ENCODE assay signal across 8 cellular contexts in the genomic region with DNA sequence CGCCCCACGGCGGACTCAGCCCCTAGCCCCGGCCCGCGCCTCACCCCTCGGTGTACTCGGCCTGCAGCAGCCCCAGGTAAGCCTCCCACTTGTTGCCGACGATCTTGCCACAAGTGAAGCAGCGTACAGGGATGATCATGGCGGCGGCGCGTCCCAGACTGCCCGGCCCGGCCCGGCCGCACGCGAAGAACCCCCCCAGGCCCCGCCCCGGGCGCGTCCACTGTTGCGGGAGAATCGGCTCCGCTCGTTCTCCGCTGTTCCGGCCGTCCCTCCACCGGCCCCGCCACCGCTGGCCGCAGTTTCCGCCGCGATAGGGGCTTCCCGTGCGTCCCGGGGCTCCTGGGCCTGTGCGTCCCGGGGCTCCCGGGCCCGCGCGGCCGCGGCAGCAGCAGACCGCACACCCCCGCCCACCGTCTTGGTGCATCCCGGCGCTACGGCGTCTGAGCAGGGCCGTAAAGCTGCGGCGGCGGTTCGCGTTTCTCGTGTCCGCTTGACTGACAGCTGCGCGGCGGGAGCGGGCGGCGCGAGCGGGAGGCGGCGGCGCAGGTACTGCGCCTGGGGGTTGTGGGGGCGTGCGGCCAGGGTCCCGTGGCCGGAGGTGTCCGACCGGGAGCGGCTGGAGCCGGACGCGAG. TPM values are rescaled to one million over a fixed set of nuclear protein-coding genes. Genes with fewer than 3 reads are reported as not detected.
A peak's percentile ranks its signal among the peaks of the same experiment; 100 is the strongest.
DNase-seq lines count a peak whose midpoint lies in the region; ATAC-seq and TF ChIP-seq lines count a peak whose summit lies in the region.

A gene (minus strand): TSS at position 160 of the 633 bp plus-strand sequence. CDS start 21 bp downstream, at position 139.
A gene with protein sequence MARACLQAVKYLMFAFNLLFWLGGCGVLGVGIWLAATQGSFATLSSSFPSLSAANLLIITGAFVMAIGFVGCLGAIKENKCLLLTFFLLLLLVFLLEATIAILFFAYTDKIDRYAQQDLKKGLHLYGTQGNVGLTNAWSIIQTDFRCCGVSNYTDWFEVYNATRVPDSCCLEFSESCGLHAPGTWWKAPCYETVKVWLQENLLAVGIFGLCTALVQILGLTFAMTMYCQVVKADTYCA (plus strand): TSS at position 483 of the 633 bp plus-strand sequence. CDS start 7,453 bp downstream, outside the sequence.

- no peaks in the 10 kb centered on the region for H3K9me3 ChIP-seq in neural cell (ENCODE audit: low read length)

- no peak within 1 kb of the TSS for H2AFZ ChIP-seq in neural cell (ENCODE audit: low read depth, low read length)

- DNase-seq in DMS53 treated with DMSO at 0.1 percent for 48 hours (lab: John Stamatoyannopoulos, UW; ENCODE audit: unreplicated experiment): peak; percentile 75
- DNase-seq in KBM-7: peak; percentile 83
- peak; percentile 83 for DNase-seq in activated gamma-delta T cell (lab: John Stamatoyannopoulos, UW)
- peak; percentile 90 for DNase-seq in fibroblast of villous mesenchyme (ENCODE audit: low read depth)
- DNase-seq in stimulated activated naive CD8-positive, alpha-beta T cell treated with anti-CD3 and anti-CD28 coated beads, Interleukin-15, amount 100 ng/mL, for 72 hours: peak; percentile 89 to 90

- H3K4me3 Mint-ChIP-seq in stimulated activated naive CD8-positive, alpha-beta T cell treated with anti-CD3 and anti-CD28 coated beads, Interleukin-15, amount 100 ng/mL, for 72 hours: peak within 1 kb of the TSS; percentile 89 to 94

- peak; percentile 67 for ATAC-seq in GM21576 (IDR thresholded peaks at IDR 0.05; ENCODE audit: unreplicated experiment)
- ATAC-seq in stimulated activated naive CD8-positive, alpha-beta T cell treated with anti-CD3 and anti-CD28 coated beads, Interleukin-15, amount 100 ng/mL, for 72 hours: peak; percentile 75

- H3K9ac ChIP-seq in neural cell (ENCODE audit: low read length): peak within 1 kb of the TSS; percentile 83

- in situ Hi-C loops in KBM-7 (cut with MboI; ENCODE audit: low pct_unique_long_range_greater_than_20kb, low sequenced_read_pairs): no loop called here

- no peaks in the 10 kb centered on the region for H3F3A ChIP-seq in neural cell (ENCODE audit: insufficient read depth, low read length, poor library complexity, severe bottlenecking)

- peak within 1 kb of the TSS; percentile 93 to 95 for H3K27ac Mint-ChIP-seq in stimulated activated naive CD8-positive, alpha-beta T cell treated with anti-CD3 and anti-CD28 coated beads, Interleukin-15, amount 100 ng/mL, for 72 hours

- peaks cover 4% of the 10 kb centered on the region for H3K27me3 ChIP-seq in neural cell (ENCODE audit: insufficient read depth, low read depth, low read length)

- H3K9me3 Mint-ChIP-seq in stimulated activated naive CD8-positive, alpha-beta T cell treated with anti-CD3 and anti-CD28 coated beads, Interleukin-15, amount 100 ng/mL, for 72 hours: no peaks in the 10 kb centered on the region

- H3K9me2 ChIP-seq in neural cell (ENCODE audit: insufficient read depth, low read length): no peaks in the 10 kb centered on the region

- no peaks in the 10 kb centered on the region for H3K36me3 ChIP-seq in neural cell (ENCODE audit: insufficient read depth, low read length)

- peak; percentile 25 for TF ChIP-seq RAD21 in neural cell (conservative IDR thresholded peaks at IDR 0.05)

- peak; percentile 97 for TF ChIP-seq POLR2A in Raji (IDR thresholded peaks at IDR 0.05; ENCODE audit: insufficient read depth, low read depth, low read length)

- no peak within 1 kb of the TSS for H3K4me2 ChIP-seq in neural cell (ENCODE audit: low read length)

- H3K79me2 ChIP-seq in neural cell (replicated peaks; ENCODE audit: insufficient read depth, low read length): peaks cover 12% of the 10 kb centered on the region

- peak; percentile 69 for TF ChIP-seq EP300 in neural cell (conservative IDR thresholded peaks at IDR 0.05; ENCODE audit: poor library complexity, severe bottlenecking)

- no peak for TF ChIP-seq CTCF in fibroblast of villous mesenchyme (IDR thresholded peaks at IDR 0.05; ENCODE audit: insufficient read depth, low read depth, low read length)
- TF ChIP-seq CTCF in neural cell (IDR thresholded peaks at IDR 0.05; ENCODE audit: poor library complexity, severe bottlenecking): no peak

- peak within 1 kb of the TSS; percentile 86 for H3K4me3 ChIP-seq in fibroblast of villous mesenchyme (ENCODE audit: low read depth, low read length)
- H3K4me3 ChIP-seq in neural cell (ENCODE audit: low read length): peak within 1 kb of the TSS; percentile 88

- no peaks in the 10 kb centered on the region for H3K27me3 Mint-ChIP-seq in stimulated activated naive CD8-positive, alpha-beta T cell treated with anti-CD3 and anti-CD28 coated beads, Interleukin-15, amount 100 ng/mL, for 72 hours

- H4K20me1 ChIP-seq in neural cell (ENCODE audit: insufficient read depth): no peaks in the 10 kb centered on the region

- H3K4me1 Mint-ChIP-seq in stimulated activated naive CD8-positive, alpha-beta T cell treated with anti-CD3 and anti-CD28 coated beads, Interleukin-15, amount 100 ng/mL, for 72 hours: peaks cover 71% of the 10 kb centered on the region

- peak within 1 kb of the TSS; percentile 59 for H3K27ac ChIP-seq in neural cell (ENCODE audit: low read length)

TF ChIP-seq in neural cell, 6 proteins besides CTCF, POLR2A, EP300 and RAD21:
- TF ChIP-seq SMC3 (conservative IDR thresholded peaks at IDR 0.05; ENCODE audit: poor library complexity) (peak; percentile 50), TAF1 (IDR thresholded peaks at IDR 0.05; ENCODE audit: low read depth) (no peak), POLR2AphosphoS5 (IDR thresholded peaks at IDR 0.05) (peak; percentile 84), EZH2 (IDR thresholded peaks at IDR 0.05; ENCODE audit: borderline replicate concordance, insufficient read depth, low read length, poor library complexity, severe bottlenecking) (no peak), MXI1 (conservative IDR thresholded peaks at IDR 0.05; ENCODE audit: poor library complexity, severe bottlenecking) (peak; percentile 93)
- TF ChIP-seq, protein P1, sequence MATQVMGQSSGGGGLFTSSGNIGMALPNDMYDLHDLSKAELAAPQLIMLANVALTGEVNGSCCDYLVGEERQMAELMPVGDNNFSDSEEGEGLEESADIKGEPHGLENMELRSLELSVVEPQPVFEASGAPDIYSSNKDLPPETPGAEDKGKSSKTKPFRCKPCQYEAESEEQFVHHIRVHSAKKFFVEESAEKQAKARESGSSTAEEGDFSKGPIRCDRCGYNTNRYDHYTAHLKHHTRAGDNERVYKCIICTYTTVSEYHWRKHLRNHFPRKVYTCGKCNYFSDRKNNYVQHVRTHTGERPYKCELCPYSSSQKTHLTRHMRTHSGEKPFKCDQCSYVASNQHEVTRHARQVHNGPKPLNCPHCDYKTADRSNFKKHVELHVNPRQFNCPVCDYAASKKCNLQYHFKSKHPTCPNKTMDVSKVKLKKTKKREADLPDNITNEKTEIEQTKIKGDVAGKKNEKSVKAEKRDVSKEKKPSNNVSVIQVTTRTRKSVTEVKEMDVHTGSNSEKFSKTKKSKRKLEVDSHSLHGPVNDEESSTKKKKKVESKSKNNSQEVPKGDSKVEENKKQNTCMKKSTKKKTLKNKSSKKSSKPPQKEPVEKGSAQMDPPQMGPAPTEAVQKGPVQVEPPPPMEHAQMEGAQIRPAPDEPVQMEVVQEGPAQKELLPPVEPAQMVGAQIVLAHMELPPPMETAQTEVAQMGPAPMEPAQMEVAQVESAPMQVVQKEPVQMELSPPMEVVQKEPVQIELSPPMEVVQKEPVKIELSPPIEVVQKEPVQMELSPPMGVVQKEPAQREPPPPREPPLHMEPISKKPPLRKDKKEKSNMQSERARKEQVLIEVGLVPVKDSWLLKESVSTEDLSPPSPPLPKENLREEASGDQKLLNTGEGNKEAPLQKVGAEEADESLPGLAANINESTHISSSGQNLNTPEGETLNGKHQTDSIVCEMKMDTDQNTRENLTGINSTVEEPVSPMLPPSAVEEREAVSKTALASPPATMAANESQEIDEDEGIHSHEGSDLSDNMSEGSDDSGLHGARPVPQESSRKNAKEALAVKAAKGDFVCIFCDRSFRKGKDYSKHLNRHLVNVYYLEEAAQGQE (IDR thresholded peaks at IDR 0.05; ENCODE audit: borderline replicate concordance): no peak

RNA-seq across cellular contexts. Expression of the first gene that starts in this region (rescaled TPM):
- 92.4 and 120 TPM in 2 replicates for total RNA-seq in fibroblast of villous mesenchyme
- 50.6 and 62.3 TPM in 2 replicates for polyA plus RNA-seq in neural cell
- 7.8 and 9.4 TPM in 2 replicates for polyA minus RNA-seq in neural cell

RNA-seq across cellular contexts. Expression of the second gene that starts in this region (rescaled TPM):
- total RNA-seq in fibroblast of villous mesenchyme: 113 and 126 TPM in 2 replicates
- polyA plus RNA-seq in neural cell: 68.1 and 68.3 TPM in 2 replicates
- 22.8 and 28.7 TPM in 2 replicates for polyA minus RNA-seq in neural cell

Comparison
In these comparisons a context has a peak if more than half of its experiments do, and no peak if none do; other contexts are left out.
1. Peak in every context shown above with its lines: DNase-seq, ATAC-seq, H3K4me3 ChIP-seq and H3K27ac ChIP-seq.